14 cellular contexts compared by ENCODE assay signal in the genomic region with DNA sequence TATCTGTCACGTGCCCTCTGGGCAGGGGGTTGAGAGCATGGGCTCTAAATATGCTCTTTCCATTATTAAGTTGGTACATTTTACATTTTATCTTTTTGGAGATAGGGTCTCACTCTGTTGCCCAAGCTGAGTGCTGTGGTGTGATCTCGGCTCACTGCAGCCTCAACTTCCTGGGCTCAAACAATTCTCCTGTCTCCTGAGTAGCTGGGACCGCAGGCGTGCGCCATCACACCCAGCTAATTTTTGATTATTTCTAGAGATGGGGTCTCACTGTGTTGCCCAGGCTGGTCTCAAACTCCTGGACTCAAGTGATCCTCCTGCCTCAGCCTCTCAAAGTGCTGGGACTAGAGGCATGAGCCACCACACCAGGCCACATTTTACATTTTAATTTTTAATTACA. TPM values are rescaled to one million over a fixed set of nuclear protein-coding genes. Genes with fewer than 3 reads are reported as not detected.
DNase-seq lines count a peak whose midpoint lies in the region; ATAC-seq and TF ChIP-seq lines count a peak whose summit lies in the region.
"Had no signal": no experiment of that assay in that cellular context is flagged by ENCODE, and none has a peak within 500 bp of the region (broad histone marks: within the 10 kb centered on the region; RNA-seq: fewer than 3 reads in every experiment).

No MANE protein-coding gene starts in this region.

- H3K27me3 Mint-ChIP-seq in activated naive CD4-positive, alpha-beta T cell treated with anti-CD3 and anti-CD28 coated beads, Interleukin-2, amount 50 U/mL, for 24 hours, result no peaks in the 10 kb centered on the region
- peaks cover 25% of the 10 kb centered on the region for H3K27me3 Mint-ChIP-seq in activated naive CD4-positive, alpha-beta T cell treated with anti-CD3 and anti-CD28 coated beads, Interleukin-2, amount 10 ng/mL, durations not matched to agents 7 days and 5 days
- H3K27me3 Mint-ChIP-seq in WTC11 (ENCODE audit: low read depth), result no peaks in the 10 kb centered on the region; the same call in 1 of the 2 replicates
- H3K27me3 Mint-ChIP-seq in stimulated activated naive CD8-positive, alpha-beta T cell treated with anti-CD3 and anti-CD28 coated beads, Interleukin-15, amount 100 ng/mL, for 72 hours, result no peaks in the 10 kb centered on the region
- H3K27me3 Mint-ChIP-seq: B cell; CD4-positive, alpha-beta T cell had no signal

- peak overlapping the region; percentile 8 for H3K27ac Mint-ChIP-seq in activated naive CD4-positive, alpha-beta T cell treated with anti-CD3 and anti-CD28 coated beads, Interleukin-2, amount 50 U/mL, for 24 hours
- no peak overlapping the region for H3K27ac Mint-ChIP-seq in activated naive CD4-positive, alpha-beta T cell treated with anti-CD3 and anti-CD28 coated beads, Interleukin-2, amount 10 ng/mL, durations not matched to agents 7 days and 5 days
- H3K27ac Mint-ChIP-seq in WTC11, result no peak overlapping the region
- H3K27ac Mint-ChIP-seq in stimulated activated naive CD8-positive, alpha-beta T cell treated with anti-CD3 and anti-CD28 coated beads, Interleukin-15, amount 100 ng/mL, for 72 hours, result no peak overlapping the region
- H3K27ac Mint-ChIP-seq: B cell; CD4-positive, alpha-beta T cell; CD8-positive, alpha-beta T cell had no signal

- ATAC-seq in WTC11 (no peak), HG03159 (IDR thresholded peaks at IDR 0.05; ENCODE audit: unreplicated experiment) (no peak)
- ATAC-seq in stimulated activated naive CD8-positive, alpha-beta T cell treated with anti-CD3 and anti-CD28 coated beads, Interleukin-15, amount 100 ng/mL, for 72 hours, result no peak
- ATAC-seq: A549; CD8-positive, alpha-beta T cell had no signal

- POLR2A ChIA-PET in WTC11 (lab: Charles Lee), result no interaction called here

- no peak overlapping the region for H3K4me3 Mint-ChIP-seq in activated naive CD4-positive, alpha-beta T cell treated with anti-CD3 and anti-CD28 coated beads, Interleukin-2, amount 50 U/mL, for 24 hours
- H3K4me3 Mint-ChIP-seq in activated naive CD4-positive, alpha-beta T cell treated with anti-CD3 and anti-CD28 coated beads, Interleukin-2, amount 10 ng/mL, durations not matched to agents 7 days and 5 days, result no peak overlapping the region
- no peak overlapping the region for H3K4me3 Mint-ChIP-seq in WTC11
- no peak overlapping the region for H3K4me3 Mint-ChIP-seq in stimulated activated naive CD8-positive, alpha-beta T cell treated with anti-CD3 and anti-CD28 coated beads, Interleukin-15, amount 100 ng/mL, for 72 hours
- H3K4me3 Mint-ChIP-seq: B cell; CD4-positive, alpha-beta T cell; CD8-positive, alpha-beta T cell had no signal

- no peaks in the 10 kb centered on the region for H3K36me3 Mint-ChIP-seq in activated naive CD4-positive, alpha-beta T cell treated with anti-CD3 and anti-CD28 coated beads, Interleukin-2, amount 50 U/mL, for 24 hours
- no peaks in the 10 kb centered on the region for H3K36me3 Mint-ChIP-seq in activated naive CD4-positive, alpha-beta T cell treated with anti-CD3 and anti-CD28 coated beads, Interleukin-2, amount 10 ng/mL, durations not matched to agents 7 days and 5 days
- no peaks in the 10 kb centered on the region for H3K36me3 Mint-ChIP-seq in WTC11
- H3K36me3 Mint-ChIP-seq: CD8-positive, alpha-beta T cell had no signal

- no peak for DNase-seq in activated naive CD4-positive, alpha-beta T cell treated with anti-CD3 and anti-CD28 coated beads, Interleukin-2, amount 10 ng/mL, durations not matched to agents 7 days and 5 days
- DNase-seq in WTC11 (ENCODE audit: low spot score), result no peak
- DNase-seq in stimulated activated naive CD8-positive, alpha-beta T cell treated with anti-CD3 and anti-CD28 coated beads, Interleukin-15, amount 100 ng/mL, for 72 hours, result no peak
- DNase-seq: AML-193; Caco-2; Calu3; CD4-positive, alpha-beta T cell; CD8-positive, alpha-beta T cell; DMS79 treated with DMSO at 0.1 percent for 48 hours; GF-D8 had no signal

- no peak for TF ChIP-seq CTCF in WTC11 (IDR thresholded peaks at IDR 0.05)

- no peaks in the 10 kb centered on the region for H3K9me3 Mint-ChIP-seq in activated naive CD4-positive, alpha-beta T cell treated with anti-CD3 and anti-CD28 coated beads, Interleukin-2, amount 50 U/mL, for 24 hours
- H3K9me3 Mint-ChIP-seq in activated naive CD4-positive, alpha-beta T cell treated with anti-CD3 and anti-CD28 coated beads, Interleukin-2, amount 10 ng/mL, durations not matched to agents 7 days and 5 days, result no peaks in the 10 kb centered on the region
- H3K9me3 Mint-ChIP-seq in WTC11, result no peaks in the 10 kb centered on the region
- no peaks in the 10 kb centered on the region for H3K9me3 Mint-ChIP-seq in stimulated activated naive CD8-positive, alpha-beta T cell treated with anti-CD3 and anti-CD28 coated beads, Interleukin-15, amount 100 ng/mL, for 72 hours
- H3K9me3 Mint-ChIP-seq: CD4-positive, alpha-beta T cell; CD8-positive, alpha-beta T cell had no signal

- CTCF ChIA-PET in activated naive CD4-positive, alpha-beta T cell treated with anti-CD3 and anti-CD28 coated beads, Interleukin-2, amount 10 ng/mL, durations not matched to agents 7 days and 5 days (lab: Charles Lee), result interaction anchor here (1.6 kb wide), 1 partner anchor 9 kb away, joined by 3 read pairs; no protein-coding TSS in a partner anchor
- CTCF ChIA-PET in WTC11 (lab: Charles Lee), result no interaction called here

- no peaks in the 10 kb centered on the region for H3K4me1 Mint-ChIP-seq in activated naive CD4-positive, alpha-beta T cell treated with anti-CD3 and anti-CD28 coated beads, Interleukin-2, amount 50 U/mL, for 24 hours
- H3K4me1 Mint-ChIP-seq in activated naive CD4-positive, alpha-beta T cell treated with anti-CD3 and anti-CD28 coated beads, Interleukin-2, amount 10 ng/mL, durations not matched to agents 7 days and 5 days, result no peaks in the 10 kb centered on the region
- peaks cover 6% of the 10 kb centered on the region; the same call in 1 of the 2 replicates for H3K4me1 Mint-ChIP-seq in WTC11
- no peaks in the 10 kb centered on the region for H3K4me1 Mint-ChIP-seq in stimulated activated naive CD8-positive, alpha-beta T cell treated with anti-CD3 and anti-CD28 coated beads, Interleukin-15, amount 100 ng/mL, for 72 hours
- H3K4me1 Mint-ChIP-seq: B cell had no signal

TF ChIP-seq in WTC11, 78 proteins besides CTCF, POLR2A, EP300 and RAD21:
- no peak for TF ChIP-seq MYBL2 (CRISPR knock-in tag; IDR thresholded peaks at IDR 0.05)
- 0 out of 2 replicates have a peak, but pooled peaks have one; percentile 15 for TF ChIP-seq ZNF121 (CRISPR knock-in tag; IDR thresholded peaks at IDR 0.05)

RNA-seq across cellular contexts. Expression of a gene that starts 43.9 kb away (rescaled TPM):
- 13.2 to 16.1 TPM (median 15.8 TPM) in 3 replicates for total RNA-seq in WTC11 (2021)
